In genomic region chr10:112515852-112516251, GRCh38 we compare ENCODE assay signal across 27 cellular contexts.
"Had no signal": no experiment of that assay in that cellular context is flagged by ENCODE, and none has a peak within 500 bp of the region (broad histone marks: within the 10 kb centered on the region; RNA-seq: fewer than 3 reads in every experiment).

No MANE protein-coding gene starts in this region.

- H3K27ac Mint-ChIP-seq: nephron; stimulated activated naive B cell treated with anti-CD40 and anti-IgM and Interleukin-4, amounts not matched to agents 10 μg/mL and 1 μg/mL and 100 μg/mL, for 72 hours had no signal

- DNase-seq: islet precursor cell; left ventricle myocardium superior; lower lobe of right lung; mammary epithelial cell; mesenchymal stem cell; naive thymus-derived CD8-positive, alpha-beta T cell; nucleus accumbens; pancreas; posterior cingulate gyrus; retina; right cardiac atrium; stimulated activated CD4-positive, alpha-beta T cell treated with anti-CD3 and anti-CD28 coated beads, Interleukin-12 subunit alpha, Interleukin-12 subunit beta, amount 100 ng/mL, for 4 hours; stimulated activated CD4-positive, alpha-beta T cell treated with anti-CD3 and anti-CD28 coated beads, Interleukin-15, amount 100 ng/mL, for 24 hours; stimulated activated CD4-positive, alpha-beta T cell treated with anti-CD3 and anti-CD28 coated beads, Interleukin-2, amount 100 ng/mL, for 24 hours; stimulated activated CD4-positive, alpha-beta T cell treated with anti-CD3 and anti-CD28 coated beads, Interleukin-4, amount 100 ng/mL, for 1 hour; stimulated activated naive B cell treated with anti-CD40 and anti-IgM and Interleukin-4, amounts not matched to agents 10 μg/mL and 1 μg/mL and 100 μg/mL, for 72 hours; stimulated activated naive CD8-positive, alpha-beta T cell treated with anti-CD3 and anti-CD28 coated beads, Interleukin-15, Interleukin-2, amounts not matched to agents 100 U/mL and 50 U/mL, for 24 hours; stomach; testis; thyroid gland; transverse colon; upper lobe of left lung had no signal

- ATAC-seq: left ventricle myocardium superior; lower lobe of right lung; naive thymus-derived CD8-positive, alpha-beta T cell; pancreas; right cardiac atrium; sciatic nerve; stimulated activated naive B cell treated with anti-CD40 and anti-IgM and Interleukin-4, amounts not matched to agents 10 μg/mL and 1 μg/mL and 100 μg/mL, for 72 hours; stimulated activated naive CD8-positive, alpha-beta T cell treated with anti-CD3 and anti-CD28 coated beads, Interleukin-15, Interleukin-2, amounts not matched to agents 100 U/mL and 50 U/mL, for 24 hours had no signal

- H3K4me3 ChIP-seq: lower lobe of right lung, pancreas, prostate gland, skin epidermis, stomach, testis, thyroid gland, transverse colon, upper lobe of left lung, vagina had no signal
